Comparison of ENCODE assay signal across 17 cellular contexts in genomic region chr1:43009274-43009673, GRCh38. TPM values are rescaled to one million over a fixed set of nuclear protein-coding genes. Genes with fewer than 3 reads are reported as not detected.
DNase-seq lines count a peak whose midpoint lies in the region; TF ChIP-seq lines count a peak whose summit lies in the region.
"Had no signal": no experiment of that assay in that cellular context is flagged by ENCODE, and none has a peak within 500 bp of the region (broad histone marks: within the 10 kb centered on the region; RNA-seq: fewer than 3 reads in every experiment).

No MANE protein-coding gene starts in this region.

- intact Hi-C loops in Caco-2 (cut with micrococcal nuclease; ENCODE audit: unreplicated experiment), result loop anchor here (2.0 to 5.0 kb wide), 2 partner anchors 36 to 67 kb away; no protein-coding TSS in a partner anchor

- peaks cover 17% of the 10 kb centered on the region for H3K36me3 Mint-ChIP-seq in Caco-2 (ENCODE audit: insufficient read depth, unreplicated experiment)

- CTCF ChIA-PET in Caco-2 (lab: Charles Lee), result interaction anchor here (0.6 to 2.3 kb wide), 4 partner anchors 44 to 96 kb away, joined by 3 to 9 read pairs (median 4); no protein-coding TSS in a partner anchor

- POLR2A ChIA-PET in Caco-2 (lab: Charles Lee), result interaction anchor here (0.8 to 2.9 kb wide), 9 partner anchors 9 to 85 kb away, joined by 3 to 19 read pairs (median 5); no protein-coding TSS in a partner anchor

- H3K4me1 ChIP-seq in Caco-2, result peaks cover 78% of the 10 kb centered on the region
- peaks cover 29% of the 10 kb centered on the region for H3K4me1 ChIP-seq in iPS-20b (ENCODE audit: insufficient read depth, low read length)
- H3K4me1 ChIP-seq: sigmoid colon had no signal

- H3K27ac ChIP-seq in iPS-20b (ENCODE audit: low read length), result peak overlapping the region; percentile 6
- H3K27ac ChIP-seq: sigmoid colon, SJSA1, thyroid gland had no signal

- H3K9me3 Mint-ChIP-seq in Caco-2 (ENCODE audit: unreplicated experiment), result peaks cover 17% of the 10 kb centered on the region

- TSS peak; percentile 83 for BruUV-seq in Caco-2 (replicated peaks; lab: Mats Ljungman, UMichigan)

- H3K27ac Mint-ChIP-seq in Caco-2 (ENCODE audit: unreplicated experiment), result peak overlapping the region; percentile 99

- no peak for DNase-seq in Caco-2
- peak; percentile 90 for DNase-seq in LNCaP clone FGC (ENCODE audit: low read depth)
- peak; percentile 1 for DNase-seq in SIG-M5 (lab: John Stamatoyannopoulos, UW)
- DNase-seq in kidney glomerular epithelial cell (lab: John Stamatoyannopoulos, UW), result no peak
- DNase-seq in AG08395 (ENCODE audit: low spot score), result no peak
- no peak for DNase-seq in NCI-H774 (lab: John Stamatoyannopoulos, UW)
- DNase-seq in AG08396 (ENCODE audit: low spot score), result no peak
- DNase-seq: activated gamma-delta T cell; aorta; DMS 273 treated with DMSO at 0.1 percent for 48 hours; NCI-H2029 treated with DMSO at 0.1 percent for 48 hours; nucleus accumbens; sigmoid colon; stimulated activated CD4-positive, alpha-beta T cell treated with anti-CD3 and anti-CD28 coated beads, Interleukin-4, amount 100 ng/mL, for 1 hour; thyroid gland had no signal

- H3K36me3 ChIP-seq in Caco-2 (ENCODE audit: control insufficient read depth, insufficient read depth, low read length) (no peaks in the 10 kb centered on the region), iPS-20b (ENCODE audit: insufficient read depth, low read depth, low read length) (no peaks in the 10 kb centered on the region)
- H3K36me3 ChIP-seq: sigmoid colon, SJSA1, thyroid gland had no signal

- peak overlapping the region; percentile 71 for H3K4me3 Mint-ChIP-seq in Caco-2 (ENCODE audit: unreplicated experiment)

- H3K27me3 Mint-ChIP-seq in Caco-2 (ENCODE audit: insufficient read depth, unreplicated experiment), result no peaks in the 10 kb centered on the region

- no peak overlapping the region for H3K4me3 ChIP-seq in Caco-2 (ENCODE audit: low read depth, low read length)
- no peak overlapping the region for H3K4me3 ChIP-seq in LNCaP clone FGC (ENCODE audit: low read depth, low read length)
- peak overlapping the region; percentile 17 for H3K4me3 ChIP-seq in iPS-20b (ENCODE audit: low read length)
- H3K4me3 ChIP-seq: sigmoid colon, SJSA1, thyroid gland had no signal

- peaks cover 41% of the 10 kb centered on the region for H3K4me1 Mint-ChIP-seq in Caco-2 (ENCODE audit: low read depth, unreplicated experiment)

- H3K27me3 ChIP-seq in Caco-2 (replicated peaks; ENCODE audit: control insufficient read depth, insufficient read depth, low read length) (no peaks in the 10 kb centered on the region), iPS-20b (ENCODE audit: insufficient read depth, low read length) (no peaks in the 10 kb centered on the region)
- H3K27me3 ChIP-seq: thyroid gland had no signal

- TF ChIP-seq CTCF in Caco-2 (IDR thresholded peaks at IDR 0.05; ENCODE audit: insufficient read depth in 1 of 2, low read depth in 1 of 2, low read length in 1 of 2, severe bottlenecking in 1 of 2, unreplicated experiment in 1 of 2) (no peak), LNCaP clone FGC (IDR thresholded peaks at IDR 0.05; ENCODE audit: control insufficient read depth, extremely low read depth, insufficient read depth) (no peak)

- H3K9ac ChIP-seq in iPS-20b (ENCODE audit: low read depth, low read length), result peak overlapping the region; percentile 21

- H3K9me3 ChIP-seq in Caco-2, result no peaks in the 10 kb centered on the region
- H3K9me3 ChIP-seq in iPS-20b (ENCODE audit: insufficient read depth, low read depth, low read length), result no peaks in the 10 kb centered on the region
- H3K9me3 ChIP-seq: sigmoid colon, SJSA1, thyroid gland had no signal

RNA-seq across cellular contexts. Expression of gene SLC2A1, which starts 50.6 kb away (rescaled TPM):
- 422 and 437 TPM in 2 replicates for total RNA-seq in Caco-2 (2022)

Comparison
In these comparisons a context has a peak if more than half of its experiments do, and no peak if none do; other contexts are left out.
1. DNase-seq: peak in LNCaP clone FGC (single experiment) and SIG-M5 (single experiment); none in Caco-2 (0 of 2), kidney glomerular epithelial cell (single experiment), AG08395 (single experiment), NCI-H774 (single experiment) and AG08396 (single experiment).